8 cellular contexts compared by ENCODE assay signal in genomic region chr18:80109676-80110078, GRCh38. TPM values are rescaled to one million over a fixed set of nuclear protein-coding genes. Genes with fewer than 3 reads are reported as not detected.
DNase-seq lines count a peak whose midpoint lies in the region; ATAC-seq lines count a peak whose summit lies in the region.

No MANE protein-coding gene starts in this region.

- H3K27me3 ChIP-seq in mucosa of stomach (ENCODE audit: control insufficient read depth, insufficient read depth, low read length) = no peaks in the 10 kb centered on the region

- H3K4me1 ChIP-seq in mucosa of stomach (ENCODE audit: control insufficient read depth, insufficient read depth, low read length) = peaks cover 4% of the 10 kb centered on the region
- H3K4me1 ChIP-seq in urinary bladder (ENCODE audit: insufficient read depth) = no peaks in the 10 kb centered on the region

- no peaks in the 10 kb centered on the region for H3K9me3 ChIP-seq in mucosa of stomach (ENCODE audit: control insufficient read depth, low read length)

- H3K9ac ChIP-seq in mucosa of stomach (ENCODE audit: low read length) = peak overlapping the region; percentile 71

- H3K4me3 ChIP-seq in mucosa of stomach (ENCODE audit: low read length) = peak overlapping the region; percentile 69
- peak overlapping the region; percentile 98 for H3K4me3 ChIP-seq in urinary bladder (ENCODE audit: low read depth, low read length)

- DNase-seq in NCI-H1694 treated with DMSO at 0.1 percent for 48 hours (lab: John Stamatoyannopoulos, UW) (peak; percentile 9), NCI-H1694 (lab: John Stamatoyannopoulos, UW) (no peak), HuH-7 (ENCODE audit: low spot score) (peak; percentile 36), UCSD-AML1 (lab: John Stamatoyannopoulos, UW; ENCODE audit: unreplicated experiment) (peak; percentile 49), epithelial cell of prostate (ENCODE audit: low read depth, low spot score) (no peak)

- WGBS in urinary bladder = under 1% methylated on average over 34 of the region's 34 CpGs

- ATAC-seq in GM21381 (IDR thresholded peaks at IDR 0.05; ENCODE audit: unreplicated experiment) = peak; percentile 26

- H3K36me3 ChIP-seq in mucosa of stomach (ENCODE audit: control insufficient read depth, insufficient read depth, low read length) (no peaks in the 10 kb centered on the region), urinary bladder (ENCODE audit: insufficient read depth) (no peaks in the 10 kb centered on the region)

- H3K27ac ChIP-seq in epithelial cell of prostate (peak overlapping the region; percentile 74), urinary bladder (ENCODE audit: low read depth) (peak overlapping the region; percentile 89)

RNA-seq across cellular contexts. Expression of gene ADNP2, which starts 0.6 kb away (rescaled TPM):
- 23.7 TPM for total RNA-seq in urinary bladder
- polyA plus RNA-seq in urinary bladder = 11.2 TPM

Comparison
In these comparisons a context has a peak if more than half of its experiments do, and no peak if none do; other contexts are left out.
1. DNase-seq: peak in NCI-H1694 treated with DMSO at 0.1 percent for 48 hours (single experiment), HuH-7 (single experiment) and UCSD-AML1 (single experiment); none in NCI-H1694 (single experiment) and epithelial cell of prostate (single experiment).